In the genomic region with DNA sequence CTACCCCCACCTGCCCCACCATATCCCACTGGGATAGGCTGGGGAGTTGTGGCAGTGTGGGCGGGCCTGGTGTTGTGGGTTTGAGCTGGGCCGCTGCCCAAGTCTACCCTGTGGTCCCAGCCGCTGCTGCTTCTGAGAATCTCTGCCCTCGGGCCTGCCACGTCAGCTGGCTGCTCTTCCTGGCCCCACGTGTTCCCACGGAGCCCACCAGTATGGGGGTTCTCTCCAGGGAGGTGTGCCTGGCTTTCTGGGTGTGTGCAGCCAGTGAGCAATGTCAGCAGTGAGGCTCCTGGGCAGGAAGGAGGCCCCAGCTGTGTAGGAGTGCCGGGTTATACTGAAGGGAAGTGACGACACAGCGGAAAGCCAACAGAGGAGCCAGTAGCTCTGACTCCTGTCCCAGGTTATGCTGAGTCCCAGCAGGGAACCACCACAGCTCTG, we compare ENCODE assay signal across 1 cellular context.
TF ChIP-seq lines count a peak whose summit lies in the region.

No MANE protein-coding gene starts in this region.

TF ChIP-seq in HEK293, 187 proteins besides CTCF, POLR2A, EP300 and RAD21 (continued from another document):
- TF ChIP-seq ZNF513 (tag by site-specific recombination; IDR thresholded peaks at IDR 0.05): no peak
- 0 out of 2 replicates have a peak, but pooled peaks have one; percentile 44 for TF ChIP-seq OSR2 (tag by site-specific recombination; IDR thresholded peaks at IDR 0.05)
- no peak for TF ChIP-seq FEZF1 (tag by site-specific recombination; IDR thresholded peaks at IDR 0.05)
- no peak for TF ChIP-seq YY1 (tag by site-specific recombination; IDR thresholded peaks at IDR 0.05)
- TF ChIP-seq KLF1 (tag by site-specific recombination; IDR thresholded peaks at IDR 0.05): no peak
- no peak for TF ChIP-seq ZNF776 (tag by site-specific recombination; IDR thresholded peaks at IDR 0.05; ENCODE audit: borderline replicate concordance)
- TF ChIP-seq KLF8 (tag by site-specific recombination; IDR thresholded peaks at IDR 0.05): no peak
- peak; percentile 94 for TF ChIP-seq ZFHX2 (tag by site-specific recombination; conservative IDR thresholded peaks at IDR 0.05)
- TF ChIP-seq ZNF416 (tag by site-specific recombination; IDR thresholded peaks at IDR 0.05): no peak
- no peak for TF ChIP-seq ZNF677 (tag by site-specific recombination; IDR thresholded peaks at IDR 0.05)
- TF ChIP-seq PATZ1 (tag by site-specific recombination; IDR thresholded peaks at IDR 0.05): 0 out of 2 replicates have a peak, but pooled peaks have one; percentile 4
- TF ChIP-seq ZNF623 (tag by site-specific recombination; IDR thresholded peaks at IDR 0.05): no peak
- TF ChIP-seq ZNF423 (tag by site-specific recombination; IDR thresholded peaks at IDR 0.05): no peak
- TF ChIP-seq, protein P1, sequence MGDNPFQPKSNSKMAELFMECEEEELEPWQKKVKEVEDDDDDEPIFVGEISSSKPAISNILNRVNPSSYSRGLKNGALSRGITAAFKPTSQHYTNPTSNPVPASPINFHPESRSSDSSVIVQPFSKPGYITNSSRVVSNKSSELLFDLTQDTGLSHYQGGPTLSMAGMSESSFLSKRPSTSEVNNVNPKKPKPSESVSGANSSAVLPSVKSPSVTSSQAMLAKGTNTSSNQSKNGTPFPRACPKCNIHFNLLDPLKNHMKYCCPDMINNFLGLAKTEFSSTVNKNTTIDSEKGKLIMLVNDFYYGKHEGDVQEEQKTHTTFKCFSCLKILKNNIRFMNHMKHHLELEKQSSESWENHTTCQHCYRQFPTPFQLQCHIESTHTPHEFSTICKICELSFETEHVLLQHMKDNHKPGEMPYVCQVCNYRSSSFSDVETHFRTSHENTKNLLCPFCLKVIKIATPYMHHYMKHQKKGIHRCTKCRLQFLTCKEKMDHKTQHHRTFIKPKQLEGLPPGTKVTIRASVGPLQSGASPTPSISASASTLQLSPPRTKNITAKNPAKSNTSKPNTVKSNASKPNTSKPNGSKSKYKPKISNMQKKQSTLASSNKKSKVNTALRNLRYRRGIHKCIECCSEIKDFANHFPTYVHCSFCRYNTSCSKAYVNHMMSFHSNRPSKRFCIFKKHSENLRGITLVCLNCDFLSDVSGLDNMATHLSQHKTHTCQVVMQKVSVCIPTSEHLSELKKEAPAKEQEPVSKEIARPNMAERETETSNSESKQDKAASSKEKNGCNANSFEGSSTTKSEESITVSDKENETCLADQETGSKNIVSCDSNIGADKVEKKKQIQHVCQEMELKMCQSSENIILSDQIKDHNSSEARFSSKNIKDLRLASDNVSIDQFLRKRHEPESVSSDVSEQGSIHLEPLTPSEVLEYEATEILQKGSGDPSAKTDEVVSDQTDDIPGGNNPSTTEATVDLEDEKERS (tag by site-specific recombination; IDR thresholded peaks at IDR 0.05): no peak
TF ChIP-seq in HEK293: peak in this region for 12.
